9 cellular contexts compared by ENCODE assay signal in genomic region chr17:42761638-42762037, GRCh38. TPM values are rescaled to one million over a fixed set of nuclear protein-coding genes. Genes with fewer than 3 reads are reported as not detected.
DNase-seq lines count a peak whose midpoint lies in the region; ATAC-seq, FAIRE-seq and TF ChIP-seq lines count a peak whose summit lies in the region.
"Had no signal": no experiment of that assay in that cellular context is flagged by ENCODE, and none has a peak within 500 bp of the region (broad histone marks: within the 10 kb centered on the region; RNA-seq: fewer than 3 reads in every experiment).

No MANE protein-coding gene starts in this region.

- no peaks in the 10 kb centered on the region for H3K79me2 ChIP-seq in hepatocyte

- no peak overlapping the region for H3K27ac ChIP-seq in CD4-positive, alpha-beta T cell (ENCODE audit: low read depth, low read length)
- H3K27ac ChIP-seq in hepatocyte = no peak overlapping the region
- peak overlapping the region; percentile 63 for H3K27ac ChIP-seq in psoas muscle

- H3K27me3 ChIP-seq in CD4-positive, alpha-beta T cell (ENCODE audit: control insufficient read depth, insufficient read depth, low read length) = peaks cover 49% of the 10 kb centered on the region
- H3K27me3 ChIP-seq in hepatocyte (peaks cover 13% of the 10 kb centered on the region), psoas muscle (ENCODE audit: insufficient read depth in 3 of 3, low read length in 2 of 3) (peaks cover 0 to 38% (median 14%) of the 10 kb centered on the region in 3 donors)

- H3K4me1 Mint-ChIP-seq in CD4-positive, alpha-beta T cell (ENCODE audit: low read depth) = peaks cover 9% of the 10 kb centered on the region

- no peak for TF ChIP-seq CTCF in CD4-positive, alpha-beta T cell (IDR thresholded peaks at IDR 0.05)
- TF ChIP-seq CTCF in WI38 (IDR thresholded peaks at IDR 0.05; ENCODE audit: low read depth, low read length) = no peak
- no peak for TF ChIP-seq CTCF in hepatocyte (IDR thresholded peaks at IDR 0.05; ENCODE audit: poor library complexity)
- TF ChIP-seq CTCF in psoas muscle (IDR thresholded peaks at IDR 0.05) = no peak
- no peak for TF ChIP-seq CTCF in D721Med (IDR thresholded peaks at IDR 0.05; ENCODE audit: insufficient read depth, missing control alignments)

- H3K4me3 ChIP-seq in WI38 (ENCODE audit: low read depth, low read length) (peak overlapping the region; percentile 48), hepatocyte (no peak overlapping the region), psoas muscle (peak overlapping the region; percentile 68)

- CTCF ChIA-PET in CD4-positive, alpha-beta T cell (lab: Charles Lee) = no interaction called here

- no peaks in the 10 kb centered on the region for H3K9me2 ChIP-seq in hepatocyte (replicated peaks; ENCODE audit: insufficient read depth)

- H4K20me1 ChIP-seq in hepatocyte (ENCODE audit: insufficient read depth, poor library complexity, severe bottlenecking) = no peaks in the 10 kb centered on the region

- H3K9me3 Mint-ChIP-seq in CD4-positive, alpha-beta T cell = no peaks in the 10 kb centered on the region

- no peaks in the 10 kb centered on the region for H3K36me3 ChIP-seq in hepatocyte (replicated peaks; ENCODE audit: insufficient read depth, low read depth)
- no peaks in the 10 kb centered on the region for H3K36me3 ChIP-seq in psoas muscle (ENCODE audit: insufficient read depth in 1 of 2, low read depth in 1 of 2)

- H2AFZ ChIP-seq in hepatocyte = peak overlapping the region; percentile 91

- no peak overlapping the region for H3K27ac Mint-ChIP-seq in CD4-positive, alpha-beta T cell

- peaks cover 12% of the 10 kb centered on the region for H3K4me1 ChIP-seq in hepatocyte (ENCODE audit: insufficient read depth)
- H3K4me1 ChIP-seq in psoas muscle = peaks cover 4% of the 10 kb centered on the region

- no peak for FAIRE-seq in D721Med (lab: Jason Lieb, UNC)
- FAIRE-seq: HTR-8/SVneo had no signal

- peaks cover 74% of the 10 kb centered on the region for H3K27me3 Mint-ChIP-seq in CD4-positive, alpha-beta T cell

- no peak for DNase-seq in CD4-positive, alpha-beta T cell
- DNase-seq in hepatocyte (ENCODE audit: low spot score) (no peak), psoas muscle (no peak), NCI-H1694 treated with DMSO at 0.1 percent for 48 hours (lab: John Stamatoyannopoulos, UW) (no peak), NCI-H1092 (lab: John Stamatoyannopoulos, UW) (no peak), D721Med (ENCODE audit: insufficient read length, low spot score) (no peak), NCI-H510A (lab: John Stamatoyannopoulos, UW) (no peak)

- H3K4me2 ChIP-seq in hepatocyte = peak overlapping the region; percentile 95

- H3K9me3 ChIP-seq in CD4-positive, alpha-beta T cell (ENCODE audit: control insufficient read depth, low read length) = no peaks in the 10 kb centered on the region
- H3K9me3 ChIP-seq in hepatocyte (ENCODE audit: low read depth) = no peaks in the 10 kb centered on the region
- H3K9me3 ChIP-seq in psoas muscle = no peaks in the 10 kb centered on the region

- H3K36me3 Mint-ChIP-seq in CD4-positive, alpha-beta T cell (ENCODE audit: low read depth) = no peaks in the 10 kb centered on the region

- ATAC-seq in CD4-positive, alpha-beta T cell (ENCODE audit: poor library complexity) = no peak
- ATAC-seq in psoas muscle = no peak

- POLR2A ChIA-PET in CD4-positive, alpha-beta T cell (lab: Charles Lee) = interaction anchor here (0.7 to 1.4 kb wide), 4 partner anchors 11 to 451 kb away, joined by 3 to 4 read pairs (median 4); partner anchors contain the start of genes VPS25 and WNK4

- intact Hi-C loops in CD4-positive, alpha-beta T cell (cut with DNase I, micrococcal nuclease) = no loop called here
- intact Hi-C loops in psoas muscle (cut with DNase I) = loop anchor here (5.0 kb wide), 3 partner anchors 39 to 184 kb away; partner anchors contain the start of gene PSMC3IP (in 1 of the 2)

- H3K4me3 Mint-ChIP-seq in CD4-positive, alpha-beta T cell = peak overlapping the region; percentile 27

- WGBS in hepatocyte (ENCODE audit: low lambda C conversion rate, missing lambda C conversion rate) = 65% methylated on average over 10 of the region's 12 CpGs
- 30 to 36% (median 35%) methylated on average over 10 to 12 of the region's 12 CpGs for WGBS in psoas muscle, 3 donors

RNA-seq across cellular contexts. Expression of gene RAMP2, which starts 0.6 kb away (rescaled TPM):
- total RNA-seq in CD4-positive, alpha-beta T cell = not detected
- total RNA-seq in hepatocyte (8.7 and 13.1 TPM in 2 replicates), psoas muscle (10 to 100 TPM in 3 of 4 donors, 1 to 10 TPM in 1; 9.2 to 39.8 (median 18.7) TPM)
- polyA plus RNA-seq in hepatocyte (48.7 and 62.3 TPM in 2 replicates), psoas muscle (10 to 100 TPM; 17.5 to 21.9 (median 21.4) TPM)

RNA-seq across cellular contexts. Expression of gene VPS25, which starts 11.6 kb away (rescaled TPM):
- 10 to 100 TPM; 40.6 to 45.7 TPM for total RNA-seq in CD4-positive, alpha-beta T cell
- total RNA-seq in hepatocyte (89.9 and 107 TPM in 2 replicates), psoas muscle (10 to 100 TPM; 38.6 to 45.2 (median 39.8) TPM)
- polyA plus RNA-seq in hepatocyte (121 and 125 TPM in 2 replicates), psoas muscle (10 to 100 TPM; 46.0 to 73.3 (median 72.8) TPM)

RNA-seq across cellular contexts. Expression of gene EZH1, which starts 16.8 kb away (rescaled TPM):
- total RNA-seq in CD4-positive, alpha-beta T cell = 10 to 100 TPM; 73.3 to 76.1 TPM
- total RNA-seq in hepatocyte (12.5 and 22.5 TPM in 2 replicates), psoas muscle (10 to 100 TPM; 25.7 to 59.1 (median 33.7) TPM)
- polyA plus RNA-seq in hepatocyte (9.5 and 18.4 TPM in 2 replicates), psoas muscle (10 to 100 TPM; 15.2 to 43.9 (median 22.3) TPM)

RNA-seq across cellular contexts. Expression of gene WNK4, which starts 18.8 kb away (rescaled TPM):
- total RNA-seq in CD4-positive, alpha-beta T cell = under 1 TPM; 0.42 to 0.74 TPM
- 1.0 and 1.5 TPM in 2 replicates for total RNA-seq in hepatocyte
- polyA plus RNA-seq in hepatocyte = 1.7 and 2.2 TPM in 2 replicates
- total RNA-seq in psoas muscle = under 1 TPM in 3 of 4 donors, not detected in 1; 0.08 to 0.30 (median 0.09) TPM
- polyA plus RNA-seq in psoas muscle = under 1 TPM in 1 of 3 donors, not detected in 2; 0.01 TPM

RNA-seq across cellular contexts. Expression of gene COA3, which starts 36.9 kb away (rescaled TPM):
- 1 to 10 TPM; 4.0 to 4.5 TPM for total RNA-seq in CD4-positive, alpha-beta T cell
- 117 and 133 TPM in 2 replicates for total RNA-seq in hepatocyte
- polyA plus RNA-seq in hepatocyte = 219 and 252 TPM in 2 replicates
- 10 to 100 TPM; 69.1 to 85.2 (median 83.9) TPM for total RNA-seq in psoas muscle
- polyA plus RNA-seq in psoas muscle = 100 to 1,000 TPM; 126 to 167 (median 130) TPM

Comparison
In these comparisons a context has a peak if more than half of its experiments do, and no peak if none do; other contexts are left out.
1. intact Hi-C loops: an anchor here in psoas muscle (5.0 kb wide); none called in CD4-positive, alpha-beta T cell.